8 cellular contexts compared by ENCODE assay signal in genomic region chr1:27672750-27673112, GRCh38. TPM values are rescaled to one million over a fixed set of nuclear protein-coding genes. Genes with fewer than 3 reads are reported as not detected.
DNase-seq lines count a peak whose midpoint lies in the region; ATAC-seq, FAIRE-seq and TF ChIP-seq lines count a peak whose summit lies in the region.

No MANE protein-coding gene starts in this region.

- H4K20me1 ChIP-seq in GM12878 (ENCODE audit: control insufficient read depth, insufficient read depth) = no peaks in the 10 kb centered on the region

- no peak for TF ChIP-seq EP300 in GM12878 (IDR thresholded peaks at IDR 0.05; ENCODE audit: borderline replicate concordance in 1 of 2, control insufficient read depth in 1 of 2, low read depth in 2 of 2, low read length in 2 of 2)

- H3K9me3 ChIP-seq in heart right ventricle = no peaks in the 10 kb centered on the region
- H3K9me3 ChIP-seq in GM12878 (replicated peaks; ENCODE audit: control insufficient read depth, insufficient read depth, low read length) = no peaks in the 10 kb centered on the region
- H3K9me3 ChIP-seq in lung (ENCODE audit: control insufficient read depth in 2 of 2, insufficient read depth in 1 of 2, low read length in 1 of 2) = no peaks in the 10 kb centered on the region
- no peaks in the 10 kb centered on the region for H3K9me3 ChIP-seq in aorta (ENCODE audit: control insufficient read depth, low read length)

- H3K79me2 ChIP-seq in GM12878 (ENCODE audit: control insufficient read depth, insufficient read depth, low read length) = peaks cover 18% of the 10 kb centered on the region

- H3K36me3 ChIP-seq in heart right ventricle (peaks cover 0 to 10% (median 0%) of the 10 kb centered on the region in 9 donors), GM12878 (ENCODE audit: control insufficient read depth in 2 of 2, insufficient read depth in 2 of 2, low read length in 1 of 2) (0 out of 4 replicates have a peak, but pooled peaks cover 0 to 5% of the 10 kb centered on the region in 2 experiments), lung (ENCODE audit: control insufficient read depth in 2 of 2, insufficient read depth in 2 of 2, low read length in 2 of 2) (no peaks in the 10 kb centered on the region), aorta (ENCODE audit: control insufficient read depth in 1 of 2, insufficient read depth in 2 of 2, low read length in 1 of 2) (no peaks in the 10 kb centered on the region)

- RAD21 ChIA-PET in GM12878 (lab: Charles Lee; ENCODE audit: unreplicated experiment) = interaction anchor here (0.6 to 5.0 kb wide), 10 partner anchors 11 to 227 kb away, joined by 3 to 51 read pairs (median 5); partner anchors contain the start of genes FAM76A, PPP1R8 and STX12

- TF ChIP-seq POLR2A in GM12878 (IDR thresholded peaks at IDR 0.05; ENCODE audit: low read depth, low read length) = no peak

- no peak for FAIRE-seq in GM12878 (lab: Jason Lieb, UNC)

- SMC1A ChIA-PET in GM12878 (lab: Charles Lee; ENCODE audit: uncharacterized antibody, unreplicated experiment) = interaction anchor here (0.7 to 2.2 kb wide), 18 partner anchors 10 to 363 kb away, joined by 3 to 11 read pairs (median 4); partner anchors contain the start of genes FAM76A and STX12

- no TSS peak for BruUV-seq in GM12878 (replicated peaks; lab: Mats Ljungman, UMichigan)

- intact Hi-C loops in heart right ventricle (cut with DNase I) = loop anchor here in 7 of 10 donors (1.0 to 10.0 kb wide), 5 partner anchors 50 to 112 kb away; partner anchors contain the start of gene FAM76A (in 6 of the 7)
- intact Hi-C loops in cardiac septum (cut with DNase I) = loop anchor here (1.0 to 5.0 kb wide), 2 partner anchors 53 to 100 kb away; partner anchors contain the start of genes FAM76A and STX12
- intact Hi-C loops in GM12878 (cut with micrococcal nuclease; ENCODE audit: unreplicated experiment) = loop anchor here (2.0 to 5.0 kb wide), 3 partner anchors 52 to 160 kb away; partner anchors contain the start of genes FAM76A, PPP1R8 and STX12
- intact Hi-C loops in aorta (cut with DNase I) = loop anchor here (2.0 to 5.0 kb wide), 3 partner anchors 54 to 100 kb away; partner anchors contain the start of gene STX12 (in 2 of the 2)

- DNase-seq in heart right ventricle (no peak), cardiac septum (ENCODE audit: low spot score) (no peak), GM12878 (ENCODE audit: low read depth, low spot score) (no peak), lung (ENCODE audit: low spot score) (no peak), aorta (no peak), medulla oblongata (ENCODE audit: extremely low spot score) (no peak)

- CTCF ChIA-PET in GM12878 (lab: Yijun Ruan, JAX) = interaction anchor here (0.8 to 4.1 kb wide), 11 partner anchors 10 to 101 kb away, joined by 3 to 63 read pairs (median 7); partner anchors contain the start of genes FAM76A and STX12

- H3K27me3 ChIP-seq in heart right ventricle (no peaks in the 10 kb centered on the region), GM12878 (replicated peaks in 1 of 2; ENCODE audit: control insufficient read depth in 2 of 2, insufficient read depth in 2 of 2, low read length in 1 of 2) (no peaks in the 10 kb centered on the region), lung (ENCODE audit: control insufficient read depth, insufficient read depth) (no peaks in the 10 kb centered on the region), aorta (ENCODE audit: control insufficient read depth in 1 of 2, insufficient read depth in 2 of 2, low read length in 1 of 2) (no peaks in the 10 kb centered on the region)

- in situ Hi-C loops in GM12878 (cut with MboI) = loop anchor here (5.0 kb wide), 1 partner anchor 50 kb away; no protein-coding TSS in a partner anchor

- ATAC-seq in heart right ventricle (peak in 1 of 8 donors; percentile 5), GM12878 (no peak; the same call in 2 of the 3 replicates), lung (ENCODE audit: insufficient read depth, low FRiP score) (no peak), aorta (ENCODE audit: low FRiP score) (no peak), HG03520 (IDR thresholded peaks at IDR 0.05; ENCODE audit: unreplicated experiment) (no peak), HG02981 (IDR thresholded peaks at IDR 0.05; ENCODE audit: unreplicated experiment) (no peak)

- TF ChIP-seq RAD21 in GM12878 (IDR thresholded peaks at IDR 0.05; ENCODE audit: insufficient read depth, low read depth, low read length) = no peak

- peaks cover 4 to 48% (median 35%) of the 10 kb centered on the region in 9 donors for H3K4me1 ChIP-seq in heart right ventricle
- H3K4me1 ChIP-seq in GM12878 (ENCODE audit: control insufficient read depth, insufficient read depth, low read length) = peaks cover 9% of the 10 kb centered on the region
- H3K4me1 ChIP-seq in lung (ENCODE audit: control insufficient read depth in 2 of 2, insufficient read depth in 2 of 2, low read length in 2 of 2) = peaks cover 2 to 12% of the 10 kb centered on the region in 2 donors
- H3K4me1 ChIP-seq in aorta (ENCODE audit: control insufficient read depth in 1 of 2, insufficient read depth in 2 of 2, low read length in 2 of 2) = peaks cover 0 to 4% of the 10 kb centered on the region in 2 donors

- H3K4me3 ChIP-seq in heart right ventricle (peak overlapping the region in 8 of 10 donors; percentile 49 to 88 (median 64)), GM12878 (peak overlapping the region; percentile 89; the same call in 1 of the 2 replicates), lung (no peak overlapping the region), aorta (ENCODE audit: low read length in 2 of 2) (no peak overlapping the region)

- no peak for TF ChIP-seq CTCF in heart right ventricle (IDR thresholded peaks at IDR 0.05)
- 0 out of 6 replicates have a peak, but pooled peaks of 1 of the 3 experiments have one; percentile 2 for TF ChIP-seq CTCF in GM12878 (IDR thresholded peaks at IDR 0.05 in 2 of 3, conservative IDR thresholded peaks at IDR 0.05 in 1 of 3; ENCODE audit: control insufficient read depth in 2 of 3, extremely low read depth in 1 of 3, insufficient read depth in 1 of 3, low read depth in 3 of 3, low read length in 3 of 3)
- TF ChIP-seq CTCF in lung (IDR thresholded peaks at IDR 0.05; ENCODE audit: control extremely low read depth, extremely low read depth) = no peak

- H3K4me2 ChIP-seq in GM12878 (ENCODE audit: control insufficient read depth, insufficient read depth) = peak overlapping the region; percentile 88

- H3K9ac ChIP-seq in GM12878 (ENCODE audit: control insufficient read depth, insufficient read depth, low read length) = no peak overlapping the region

- peak overlapping the region; percentile 7 to 93 (median 84) for H3K27ac ChIP-seq in heart right ventricle
- peak overlapping the region; percentile 73; the same call in 1 of the 2 replicates for H3K27ac ChIP-seq in GM12878 (ENCODE audit: control insufficient read depth, insufficient read depth)
- peak overlapping the region; percentile 71 to 90 for H3K27ac ChIP-seq in lung (ENCODE audit: low read depth in 1 of 2, low read length in 1 of 2)
- peak overlapping the region; percentile 2 to 95 for H3K27ac ChIP-seq in aorta (ENCODE audit: low read depth in 1 of 2, low read length in 2 of 2)

- H2AFZ ChIP-seq in GM12878 (ENCODE audit: control insufficient read depth, low read depth, low read length) = peak overlapping the region; percentile 79

- POLR2A ChIA-PET in GM12878 (lab: Charles Lee) = interaction anchor here (1.0 to 2.9 kb wide), 9 partner anchors 11 to 253 kb away, joined by 3 to 14 read pairs (median 5); partner anchors contain the start of genes FAM76A, PPP1R8 and STX12

RNA-seq across cellular contexts. Expression of gene IFI6, which starts 0.7 kb away (rescaled TPM):
- total RNA-seq in heart right ventricle = 100 to 1,000 TPM in 2 of 10 donors, 10 to 100 TPM in 8; 24.2 to 143 (median 43.7) TPM
- 10 to 100 TPM; 50.6 to 97.2 TPM for polyA plus RNA-seq in heart right ventricle
- 32.4 TPM for total RNA-seq in cardiac septum
- total RNA-seq in GM12878 (2013; cell fraction: nucleolus; rRNA removed) = 20.9 and 21.2 TPM in 2 replicates
- total RNA-seq in GM12878 (2014; rRNA removed) = 79.4 and 89.5 TPM in 2 replicates
- 30.1 and 35.1 TPM in 2 replicates for total RNA-seq in GM12878 (2014; rRNA removed; fragmentation: Illumina TruSeq; extraction: Trizol)
- 70.3 and 81.4 TPM in 2 replicates for total RNA-seq in GM12878 (2021)
- polyA plus RNA-seq in GM12878 (2011; ENCODE audit: low read depth) = 41.1 TPM
- 81.1 and 113 TPM in 2 replicates for polyA plus RNA-seq in GM12878 (2011; rRNA removed)
- 134 and 138 TPM in 2 replicates for polyA plus RNA-seq in GM12878 (2011; cell fraction: cytosol; rRNA removed)
- polyA plus RNA-seq in GM12878 (2011; cell fraction: nucleus; rRNA removed) = 40.8 and 41.8 TPM in 2 replicates
- polyA plus RNA-seq in GM12878 (2012) = 76.1 and 123 TPM in 2 replicates
- 36.6 and 41.3 TPM in 2 replicates for polyA plus RNA-seq in GM12878 (2014; fragmentation: Illumina TruSeq; extraction: Trizol)
- polyA plus RNA-seq in GM12878 (2014; fragmentation: Nextera tagmentation; extraction: Ambion mirVana) = 10 to 100 TPM in 1 of 2 experiments, 1 to 10 TPM in 1; 5.6 to 21.0 TPM
- 63.9 and 67.7 TPM in 2 replicates for polyA plus RNA-seq in GM12878 (2014; rRNA removed)
- polyA plus RNA-seq in GM12878 (2016; fragmentation: Nextera tagmentation; extraction: Ambion mirVana) = 100 to 1,000 TPM in 1 of 2 experiments, 10 to 100 TPM in 1; 97.0 to 123 TPM
- 19.2 and 36.0 TPM in 2 replicates for polyA minus RNA-seq in GM12878 (2011; rRNA and poly(A)+ RNA removed)
- polyA minus RNA-seq in GM12878 (2011; cell fraction: cytosol; rRNA and poly(A)+ RNA removed) = 26.6 and 31.1 TPM in 2 replicates
- 6.8 and 7.5 TPM in 2 replicates for polyA minus RNA-seq in GM12878 (2011; cell fraction: nucleus; rRNA and poly(A)+ RNA removed)
- total RNA-seq in lung = 100 to 1,000 TPM in 1 of 2 donors, 10 to 100 TPM in 1; 36.0 to 129 TPM
- polyA plus RNA-seq in lung = 100 to 1,000 TPM; 110 to 383 TPM
- 100 to 1,000 TPM; 116 to 143 TPM for total RNA-seq in aorta
- 100 to 1,000 TPM in 1 of 2 donors, 10 to 100 TPM in 1; 85.3 to 170 TPM for polyA plus RNA-seq in aorta

RNA-seq across cellular contexts. Expression of gene FGR, which starts 37.7 kb away (rescaled TPM):
- total RNA-seq in heart right ventricle = 10 to 100 TPM in 1 of 10 donors, 1 to 10 TPM in 9; 1.4 to 11.0 (median 2.4) TPM
- 1 to 10 TPM; 4.8 to 6.9 TPM for polyA plus RNA-seq in heart right ventricle
- 3.8 TPM for total RNA-seq in cardiac septum
- total RNA-seq in GM12878 (2013; cell fraction: nucleolus; rRNA removed) = 199 and 205 TPM in 2 replicates
- 97.3 and 105 TPM in 2 replicates for total RNA-seq in GM12878 (2014; rRNA removed)
- total RNA-seq in GM12878 (2014; rRNA removed; fragmentation: Illumina TruSeq; extraction: Trizol) = 53.3 and 54.3 TPM in 2 replicates
- 80.2 and 83.8 TPM in 2 replicates for total RNA-seq in GM12878 (2021)
- 34.5 TPM for polyA plus RNA-seq in GM12878 (2011; ENCODE audit: low read depth)
- polyA plus RNA-seq in GM12878 (2011; rRNA removed) = 129 and 193 TPM in 2 replicates
- polyA plus RNA-seq in GM12878 (2011; cell fraction: cytosol; rRNA removed) = 212 and 255 TPM in 2 replicates
- polyA plus RNA-seq in GM12878 (2011; cell fraction: nucleus; rRNA removed) = 826 and 1,005 TPM in 2 replicates
- polyA plus RNA-seq in GM12878 (2012) = 59.3 and 73.9 TPM in 2 replicates
- polyA plus RNA-seq in GM12878 (2014; fragmentation: Illumina TruSeq; extraction: Trizol) = 59.5 and 80.8 TPM in 2 replicates
- polyA plus RNA-seq in GM12878 (2014; fragmentation: Nextera tagmentation; extraction: Ambion mirVana) = 10 to 100 TPM; 10.9 to 13.1 TPM
- 108 and 127 TPM in 2 replicates for polyA plus RNA-seq in GM12878 (2014; rRNA removed)
- polyA plus RNA-seq in GM12878 (2016; fragmentation: Nextera tagmentation; extraction: Ambion mirVana) = 10 to 100 TPM; 60.1 to 68.6 TPM
- polyA minus RNA-seq in GM12878 (2011; rRNA and poly(A)+ RNA removed) = 91.0 and 144 TPM in 2 replicates
- 35.3 and 38.5 TPM in 2 replicates for polyA minus RNA-seq in GM12878 (2011; cell fraction: cytosol; rRNA and poly(A)+ RNA removed)
- polyA minus RNA-seq in GM12878 (2011; cell fraction: nucleus; rRNA and poly(A)+ RNA removed) = 102 and 127 TPM in 2 replicates
- total RNA-seq in lung = 100 to 1,000 TPM in 1 of 2 donors, 10 to 100 TPM in 1; 26.6 to 108 TPM
- polyA plus RNA-seq in lung = 100 to 1,000 TPM; 113 to 403 TPM
- total RNA-seq in aorta = 10 to 100 TPM; 12.1 to 21.7 TPM
- 10 to 100 TPM in 1 of 2 donors, 1 to 10 TPM in 1; 2.8 to 12.1 TPM for polyA plus RNA-seq in aorta

RNA-seq across cellular contexts. Expression of gene FAM76A, which starts 53.0 kb away (rescaled TPM):
- 10 to 100 TPM in 9 of 10 donors, 1 to 10 TPM in 1; 9.6 to 15.1 (median 13.1) TPM for total RNA-seq in heart right ventricle
- polyA plus RNA-seq in heart right ventricle = 1 to 10 TPM; 2.8 to 5.4 TPM
- 11.5 TPM for total RNA-seq in cardiac septum
- total RNA-seq in GM12878 (2013; cell fraction: nucleolus; rRNA removed) = 4.8 and 6.7 TPM in 2 replicates
- 7.7 and 10.0 TPM in 2 replicates for total RNA-seq in GM12878 (2014; rRNA removed)
- total RNA-seq in GM12878 (2014; rRNA removed; fragmentation: Illumina TruSeq; extraction: Trizol) = 6.7 and 9.0 TPM in 2 replicates
- total RNA-seq in GM12878 (2021) = 7.6 and 9.4 TPM in 2 replicates
- polyA plus RNA-seq in GM12878 (2011; ENCODE audit: low read depth) = 1.8 TPM
- polyA plus RNA-seq in GM12878 (2011; rRNA removed) = 6.0 and 7.9 TPM in 2 replicates
- 3.0 and 3.5 TPM in 2 replicates for polyA plus RNA-seq in GM12878 (2011; cell fraction: cytosol; rRNA removed)
- polyA plus RNA-seq in GM12878 (2011; cell fraction: nucleus; rRNA removed) = 3.5 and 4.0 TPM in 2 replicates
- polyA plus RNA-seq in GM12878 (2012) = 2.2 and 3.6 TPM in 2 replicates
- polyA plus RNA-seq in GM12878 (2014; fragmentation: Illumina TruSeq; extraction: Trizol) = 7.1 and 8.0 TPM in 2 replicates
- 10 to 100 TPM in 1 of 2 experiments, 1 to 10 TPM in 1; 7.6 to 13.4 TPM for polyA plus RNA-seq in GM12878 (2014; fragmentation: Nextera tagmentation; extraction: Ambion mirVana)
- 4.7 and 5.4 TPM in 2 replicates for polyA plus RNA-seq in GM12878 (2014; rRNA removed)
- 10 to 100 TPM in 1 of 2 experiments, 1 to 10 TPM in 1; 6.8 to 11.1 TPM for polyA plus RNA-seq in GM12878 (2016; fragmentation: Nextera tagmentation; extraction: Ambion mirVana)
- polyA minus RNA-seq in GM12878 (2011; rRNA and poly(A)+ RNA removed) = 4.8 and 8.4 TPM in 2 replicates
- polyA minus RNA-seq in GM12878 (2011; cell fraction: cytosol; rRNA and poly(A)+ RNA removed) = 2.9 and 8.1 TPM in 2 replicates
- polyA minus RNA-seq in GM12878 (2011; cell fraction: nucleus; rRNA and poly(A)+ RNA removed) = 3.0 and 4.0 TPM in 2 replicates
- total RNA-seq in lung = 10 to 100 TPM; 18.1 to 19.4 TPM
- 1 to 10 TPM; 4.3 to 8.2 TPM for polyA plus RNA-seq in lung
- total RNA-seq in aorta = 10 to 100 TPM; 14.4 to 18.9 TPM
- polyA plus RNA-seq in aorta = 1 to 10 TPM; 5.9 to 8.0 TPM

Comparison
In these comparisons a context has a peak if more than half of its experiments do, and no peak if none do; other contexts are left out.
1. H3K4me3 ChIP-seq: peak in heart right ventricle (8 of 10) and GM12878 (single experiment); none in lung (single experiment) and aorta (0 of 2).
2. Peak in every context shown above with its lines, with median percentiles within 50 percentile points of each other: H3K27ac ChIP-seq.